ENCODE assay signal across 6 cellular contexts in genomic region chr16:19040400-19040799, GRCh38.
"Had no signal": no experiment of that assay in that cellular context is flagged by ENCODE, and none has a peak within 500 bp of the region (broad histone marks: within the 10 kb centered on the region; RNA-seq: fewer than 3 reads in every experiment).

No MANE protein-coding gene starts in this region.

- H3K27ac ChIP-seq: HL-60 had no signal

- H3K4me3 Mint-ChIP-seq: IgD-negative memory B cell had no signal

- ATAC-seq: HepG2, K562 had no signal

- H3K4me1 Mint-ChIP-seq: IgD-negative memory B cell had no signal

- H3K4me3 ChIP-seq: K562 had no signal

- DNase-seq: IMR-90, KBM-7 had no signal
